Comparison of ENCODE assay signal across 9 cellular contexts in genomic region chr17:44655983-44656700, GRCh38. TPM values are rescaled to one million over a fixed set of nuclear protein-coding genes. Genes with fewer than 3 reads are reported as not detected.
DNase-seq lines count a peak whose midpoint lies in the region; ATAC-seq and FAIRE-seq lines count a peak whose summit lies in the region.
"Had no signal": no experiment of that assay in that cellular context is flagged by ENCODE, and none has a peak within 500 bp of the region (broad histone marks: within the 10 kb centered on the region; RNA-seq: fewer than 3 reads in every experiment).

MEIOC (plus strand) TSS chr17:44656468; CDS start chr17:44656614, 146 bp downstream.

- H3K27me3 Mint-ChIP-seq in activated CD8-positive, alpha-beta memory T cell treated with anti-CD3 and anti-CD28 coated beads, Interleukin-2, amount 10 ng/mL, durations not matched to agents 7 days and 5 days = peaks cover 38% of the 10 kb centered on the region

- CTCF ChIA-PET in activated CD8-positive, alpha-beta memory T cell treated with anti-CD3 and anti-CD28 coated beads, Interleukin-2, amount 10 ng/mL, durations not matched to agents 7 days and 5 days (lab: Charles Lee) = interaction anchor here (0.6 to 1.4 kb wide), 2 partner anchors 14 to 122 kb away, joined by 3 read pairs; no protein-coding TSS in a partner anchor

- ATAC-seq in activated CD8-positive, alpha-beta memory T cell treated with anti-CD3 and anti-CD28 coated beads, Interleukin-2, amount 10 ng/mL, durations not matched to agents 7 days and 5 days = peak; percentile 78
- ATAC-seq in GM18909 (IDR thresholded peaks at IDR 0.05; ENCODE audit: poor library complexity, unreplicated experiment) = no peak

- FAIRE-seq in urothelium cell line (lab: Jason Lieb, UNC) = no peak
- FAIRE-seq: islet of Langerhans had no signal

- H3K36me3 Mint-ChIP-seq in activated CD8-positive, alpha-beta memory T cell treated with anti-CD3 and anti-CD28 coated beads, Interleukin-2, amount 10 ng/mL, durations not matched to agents 7 days and 5 days = peaks cover 2% of the 10 kb centered on the region

- peak within 1 kb of the TSS; percentile 26 for H3K4me3 Mint-ChIP-seq in activated CD8-positive, alpha-beta memory T cell treated with anti-CD3 and anti-CD28 coated beads, Interleukin-2, amount 10 ng/mL, durations not matched to agents 7 days and 5 days

- peaks cover 3% of the 10 kb centered on the region for H3K4me1 Mint-ChIP-seq in activated CD8-positive, alpha-beta memory T cell treated with anti-CD3 and anti-CD28 coated beads, Interleukin-2, amount 10 ng/mL, durations not matched to agents 7 days and 5 days

- no peaks in the 10 kb centered on the region for H3K9me3 Mint-ChIP-seq in activated CD8-positive, alpha-beta memory T cell treated with anti-CD3 and anti-CD28 coated beads, Interleukin-2, amount 10 ng/mL, durations not matched to agents 7 days and 5 days (ENCODE audit: low read depth)

- no peak within 1 kb of the TSS for H3K27ac Mint-ChIP-seq in activated CD8-positive, alpha-beta memory T cell treated with anti-CD3 and anti-CD28 coated beads, Interleukin-2, amount 10 ng/mL, durations not matched to agents 7 days and 5 days

- DNase-seq in DMS153 (lab: John Stamatoyannopoulos, UW) (peak; percentile 80), NCI-H1105 (lab: John Stamatoyannopoulos, UW) (peak; percentile 5), iPS DF 4.7 (ENCODE audit: extremely low read depth, low spot score) (peak; percentile 44), NCI-H1694 treated with DMSO at 0.1 percent for 48 hours (lab: John Stamatoyannopoulos, UW) (no peak), urothelium cell line (ENCODE audit: low spot score) (no peak)
- DNase-seq in activated CD8-positive, alpha-beta memory T cell treated with anti-CD3 and anti-CD28 coated beads, Interleukin-2, amount 10 ng/mL, durations not matched to agents 7 days and 5 days = peak; percentile 46
- DNase-seq in stimulated activated CD4-positive, alpha-beta T cell treated with anti-CD3 and anti-CD28 coated beads, TNF-alpha, amount 100 ng/mL, for 4 hours (ENCODE audit: low read depth in 3 of 3) = peak in 2 of 3 experiments; percentile 5 to 22

RNA-seq across cellular contexts. Expression of gene MEIOC, which starts in this region (rescaled TPM):
- total RNA-seq in activated CD8-positive, alpha-beta memory T cell treated with anti-CD3 and anti-CD28 coated beads, Interleukin-2, amount 10 ng/mL, durations not matched to agents 7 days and 5 days = not detected

Comparison
In these comparisons a context has a peak if more than half of its experiments do, and no peak if none do; other contexts are left out.
1. Peak in DNase-seq and ATAC-seq in activated CD8-positive, alpha-beta memory T cell treated with anti-CD3 and anti-CD28 coated beads, Interleukin-2, amount 10 ng/mL, durations not matched to agents 7 days and 5 days; RNA of the gene not detected or under 1 TPM.
2. DNase-seq: peak in DMS153 (single experiment), NCI-H1105 (single experiment), iPS DF 4.7 (single experiment) and stimulated activated CD4-positive, alpha-beta T cell treated with anti-CD3 and anti-CD28 coated beads, TNF-alpha, amount 100 ng/mL, for 4 hours (2 of 3); none in NCI-H1694 treated with DMSO at 0.1 percent for 48 hours (single experiment) and urothelium cell line (single experiment).